In genomic region chr15:80669599-80670273, GRCh38 we compare ENCODE assay signal across 15 cellular contexts. TPM values are rescaled to one million over a fixed set of nuclear protein-coding genes. Genes with fewer than 3 reads are reported as not detected.
DNase-seq lines count a peak whose midpoint lies in the region; ATAC-seq and TF ChIP-seq lines count a peak whose summit lies in the region.
"Had no signal": no experiment of that assay in that cellular context is flagged by ENCODE, and none has a peak within 500 bp of the region (broad histone marks: within the 10 kb centered on the region; RNA-seq: fewer than 3 reads in every experiment).

No MANE protein-coding gene starts in this region.

- H3K27ac Mint-ChIP-seq in effector memory CD8-positive, alpha-beta T cell, result no peak overlapping the region

- H3K27me3 Mint-ChIP-seq in effector memory CD8-positive, alpha-beta T cell, result peaks cover 35 to 54% of the 10 kb centered on the region in 2 donors

- 55 to 58% (median 58%) methylated on average over 2 of the region's 2 CpGs for WGBS in psoas muscle, 3 donors

- H3K9me3 ChIP-seq in RWPE2 (ENCODE audit: severe bottlenecking), result no peaks in the 10 kb centered on the region
- H3K9me3 ChIP-seq in psoas muscle, result no peaks in the 10 kb centered on the region
- H3K9me3 ChIP-seq: suprapubic skin had no signal

- DNase-seq in EL, result peak; percentile 13
- DNase-seq in RWPE2 (ENCODE audit: low spot score), result no peak
- DNase-seq in hepatic stellate cell (ENCODE audit: low spot score), result peak; percentile 8
- DNase-seq in effector memory CD8-positive, alpha-beta T cell, result no peak
- no peak for DNase-seq in psoas muscle
- no peak for DNase-seq in KG1 (lab: John Stamatoyannopoulos, UW)
- no peak for DNase-seq in globus pallidus (ENCODE audit: low spot score)
- DNase-seq: activated CD8-positive, alpha-beta memory T cell treated with anti-CD3 and anti-CD28 coated beads for 24 hours; AML-193; brain microvascular endothelial cell; DMS 273 treated with DMSO at 0.1 percent for 48 hours; glutamatergic neuron; NCI-H2081 treated with DMSO at 0.1 percent for 48 hours had no signal

- H3K9me3 Mint-ChIP-seq in effector memory CD8-positive, alpha-beta T cell, result no peaks in the 10 kb centered on the region

- no peak overlapping the region for H3K4me3 ChIP-seq in RWPE2 (ENCODE audit: severe bottlenecking)
- H3K4me3 ChIP-seq in psoas muscle, result no peak overlapping the region
- H3K4me3 ChIP-seq: suprapubic skin had no signal

- H3K36me3 ChIP-seq in RWPE2 (ENCODE audit: low read depth) (no peaks in the 10 kb centered on the region), psoas muscle (ENCODE audit: insufficient read depth in 1 of 2, low read depth in 1 of 2) (no peaks in the 10 kb centered on the region)
- H3K36me3 ChIP-seq: brain microvascular endothelial cell, suprapubic skin had no signal

- no peak overlapping the region for H3K4me3 Mint-ChIP-seq in effector memory CD8-positive, alpha-beta T cell

- no peaks in the 10 kb centered on the region for H3K36me3 Mint-ChIP-seq in effector memory CD8-positive, alpha-beta T cell (ENCODE audit: insufficient read depth)

- H3K27me3 ChIP-seq in RWPE2 (ENCODE audit: insufficient read depth, poor library complexity, severe bottlenecking), result no peaks in the 10 kb centered on the region
- H3K27me3 ChIP-seq in psoas muscle (ENCODE audit: insufficient read depth in 3 of 3, low read length in 2 of 3), result peaks cover 0 to 6% (median 0%) of the 10 kb centered on the region in 3 donors
- H3K27me3 ChIP-seq: brain microvascular endothelial cell, suprapubic skin had no signal

- TF ChIP-seq CTCF in RWPE2 (IDR thresholded peaks at IDR 0.05; ENCODE audit: poor library complexity, severe bottlenecking) (no peak), psoas muscle (IDR thresholded peaks at IDR 0.05) (no peak)

- no peaks in the 10 kb centered on the region for H3K4me1 Mint-ChIP-seq in effector memory CD8-positive, alpha-beta T cell (ENCODE audit: low read depth in 2 of 2)

- intact Hi-C loops in psoas muscle (cut with DNase I), result no loop called here

- peaks cover 3% of the 10 kb centered on the region for H3K4me1 ChIP-seq in RWPE2 (ENCODE audit: insufficient read depth, poor library complexity, severe bottlenecking)
- H3K4me1 ChIP-seq in psoas muscle, result no peaks in the 10 kb centered on the region

- H3K27ac ChIP-seq in RWPE2 (ENCODE audit: poor library complexity, severe bottlenecking) (no peak overlapping the region), psoas muscle (no peak overlapping the region)
- H3K27ac ChIP-seq: brain microvascular endothelial cell, suprapubic skin had no signal

- ATAC-seq in HG02938 (IDR thresholded peaks at IDR 0.05; ENCODE audit: unreplicated experiment) (peak; percentile 62), RWPE2 (ENCODE audit: low read depth) (peak; percentile 78; the same call in 2 of the 3 replicates), psoas muscle (no peak)
- ATAC-seq in effector memory CD8-positive, alpha-beta T cell (replicated peaks), result no peak

RNA-seq across cellular contexts. Expression of gene ABHD17C, which starts 25.4 kb away (rescaled TPM):
- total RNA-seq in psoas muscle, result 1 to 10 TPM; 1.1 to 2.9 (median 2.1) TPM
- 1 to 10 TPM; 1.5 to 3.7 (median 3.3) TPM for polyA plus RNA-seq in psoas muscle

Comparison
In these comparisons a context has a peak if more than half of its experiments do, and no peak if none do; other contexts are left out.
1. DNase-seq: peak in EL (single experiment) and hepatic stellate cell (single experiment); none in RWPE2 (single experiment), effector memory CD8-positive, alpha-beta T cell (0 of 3), psoas muscle (0 of 2), KG1 (single experiment) and globus pallidus (single experiment).
2. ATAC-seq: peak in HG02938 (single experiment) and RWPE2 (single experiment); none in effector memory CD8-positive, alpha-beta T cell (single experiment) and psoas muscle (0 of 4).